4 cellular contexts compared by ENCODE assay signal in the genomic region with DNA sequence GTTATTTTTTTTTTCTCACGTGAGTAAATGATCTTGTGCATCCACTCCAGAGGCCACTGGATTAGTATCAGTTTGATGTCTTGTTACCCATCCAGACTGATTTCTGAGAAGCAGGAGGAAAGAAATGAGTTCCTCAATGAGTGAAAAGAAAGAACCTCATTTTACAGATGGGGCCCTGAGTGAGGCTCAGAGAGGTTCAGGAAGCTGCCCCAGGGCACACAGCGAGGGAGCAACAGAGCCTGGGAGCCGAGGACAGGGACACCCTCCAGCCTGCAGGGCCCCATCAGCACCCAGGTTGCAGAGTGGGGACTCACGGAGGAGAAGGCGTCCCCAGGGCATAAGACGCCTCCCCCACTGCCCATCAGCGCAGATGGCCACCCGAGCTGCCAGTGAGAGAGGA.
TF ChIP-seq lines count a peak whose summit lies in the region.

No MANE protein-coding gene starts in this region.

TF ChIP-seq in SK-N-SH, 30 proteins besides CTCF, POLR2A, EP300 and RAD21 (continues in another document):
- TF ChIP-seq MAX (IDR thresholded peaks at IDR 0.05; ENCODE audit: low read depth) (no peak), FOXJ3 (CRISPR knock-in tag; IDR thresholded peaks at IDR 0.05) (no peak), GATA2 (CRISPR knock-in tag; IDR thresholded peaks at IDR 0.05) (no peak), ELF1 (IDR thresholded peaks at IDR 0.05) (no peak), FOXM1 (IDR thresholded peaks at IDR 0.05; ENCODE audit: low read depth) (no peak), REST (IDR thresholded peaks at IDR 0.05; ENCODE audit: low read depth, low read length) (no peak), YY1 (IDR thresholded peaks at IDR 0.05; ENCODE audit: low read depth) (no peak)
- TF ChIP-seq, protein P1, sequence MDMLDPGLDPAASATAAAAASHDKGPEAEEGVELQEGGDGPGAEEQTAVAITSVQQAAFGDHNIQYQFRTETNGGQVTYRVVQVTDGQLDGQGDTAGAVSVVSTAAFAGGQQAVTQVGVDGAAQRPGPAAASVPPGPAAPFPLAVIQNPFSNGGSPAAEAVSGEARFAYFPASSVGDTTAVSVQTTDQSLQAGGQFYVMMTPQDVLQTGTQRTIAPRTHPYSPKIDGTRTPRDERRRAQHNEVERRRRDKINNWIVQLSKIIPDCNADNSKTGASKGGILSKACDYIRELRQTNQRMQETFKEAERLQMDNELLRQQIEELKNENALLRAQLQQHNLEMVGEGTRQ (IDR thresholded peaks at IDR 0.05; ENCODE audit: borderline replicate concordance, low read depth, low read length): no peak

TF ChIP-seq in SK-N-SH treated with all-trans-retinoic acid at 6 μM for 48 hours, 23 proteins besides CTCF, POLR2A, EP300 and RAD21:
- TF ChIP-seq ESRRG (CRISPR knock-in tag; IDR thresholded peaks at IDR 0.05) (no peak), ZNF565 (CRISPR knock-in tag; conservative IDR thresholded peaks at IDR 0.05; ENCODE audit: low read depth) (no peak), ZC3H10 (CRISPR knock-in tag; IDR thresholded peaks at IDR 0.05) (no peak), ZFP3 (CRISPR knock-in tag; IDR thresholded peaks at IDR 0.05) (no peak), TCF4 (CRISPR knock-in tag; IDR thresholded peaks at IDR 0.05; ENCODE audit: borderline replicate concordance) (no peak), CSDC2 (CRISPR knock-in tag; IDR thresholded peaks at IDR 0.05) (no peak), TOX (CRISPR knock-in tag; IDR thresholded peaks at IDR 0.05; ENCODE audit: borderline replicate concordance) (no peak), ARNTL (CRISPR knock-in tag; IDR thresholded peaks at IDR 0.05; ENCODE audit: borderline replicate concordance, low read depth) (no peak), SNAI2 (CRISPR knock-in tag; IDR thresholded peaks at IDR 0.05) (no peak), BACH2 (CRISPR knock-in tag; IDR thresholded peaks at IDR 0.05; ENCODE audit: borderline replicate concordance) (no peak), PPARA (CRISPR knock-in tag; IDR thresholded peaks at IDR 0.05; ENCODE audit: borderline replicate concordance) (no peak)
- TF ChIP-seq, protein P2, sequence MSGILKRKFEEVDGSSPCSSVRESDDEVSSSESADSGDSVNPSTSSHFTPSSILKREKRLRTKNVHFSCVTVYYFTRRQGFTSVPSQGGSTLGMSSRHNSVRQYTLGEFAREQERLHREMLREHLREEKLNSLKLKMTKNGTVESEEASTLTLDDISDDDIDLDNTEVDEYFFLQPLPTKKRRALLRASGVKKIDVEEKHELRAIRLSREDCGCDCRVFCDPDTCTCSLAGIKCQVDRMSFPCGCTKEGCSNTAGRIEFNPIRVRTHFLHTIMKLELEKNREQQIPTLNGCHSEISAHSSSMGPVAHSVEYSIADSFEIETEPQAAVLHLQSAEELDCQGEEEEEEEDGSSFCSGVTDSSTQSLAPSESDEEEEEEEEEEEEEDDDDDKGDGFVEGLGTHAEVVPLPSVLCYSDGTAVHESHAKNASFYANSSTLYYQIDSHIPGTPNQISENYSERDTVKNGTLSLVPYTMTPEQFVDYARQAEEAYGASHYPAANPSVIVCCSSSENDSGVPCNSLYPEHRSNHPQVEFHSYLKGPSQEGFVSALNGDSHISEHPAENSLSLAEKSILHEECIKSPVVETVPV (CRISPR knock-in tag; IDR thresholded peaks at IDR 0.05): no peak

TF ChIP-seq in A549, 52 proteins besides CTCF, POLR2A, EP300 and RAD21:
- TF ChIP-seq ZSCAN20 (CRISPR knock-in tag; IDR thresholded peaks at IDR 0.05) (no peak), MYC (IDR thresholded peaks at IDR 0.05; ENCODE audit: borderline replicate concordance, low read length) (no peak), HDAC2 (IDR thresholded peaks at IDR 0.05) (no peak), ZFP36 (IDR thresholded peaks at IDR 0.05; ENCODE audit: borderline replicate concordance, partially characterized antibody) (peak; percentile 67)
- TF ChIP-seq, protein P3, sequence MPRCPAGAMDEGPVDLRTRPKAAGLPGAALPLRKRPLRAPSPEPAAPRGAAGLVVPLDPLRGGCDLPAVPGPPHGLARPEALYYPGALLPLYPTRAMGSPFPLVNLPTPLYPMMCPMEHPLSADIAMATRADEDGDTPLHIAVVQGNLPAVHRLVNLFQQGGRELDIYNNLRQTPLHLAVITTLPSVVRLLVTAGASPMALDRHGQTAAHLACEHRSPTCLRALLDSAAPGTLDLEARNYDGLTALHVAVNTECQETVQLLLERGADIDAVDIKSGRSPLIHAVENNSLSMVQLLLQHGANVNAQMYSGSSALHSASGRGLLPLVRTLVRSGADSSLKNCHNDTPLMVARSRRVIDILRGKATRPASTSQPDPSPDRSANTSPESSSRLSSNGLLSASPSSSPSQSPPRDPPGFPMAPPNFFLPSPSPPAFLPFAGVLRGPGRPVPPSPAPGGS (IDR thresholded peaks at IDR 0.05): no peak

TF ChIP-seq in K562, 482 proteins besides CTCF, POLR2A, EP300 and RAD21 (continues in another document):
- TF ChIP-seq ADNP (tag; IDR thresholded peaks at IDR 0.05) (peak; percentile 19; the same call in 1 of the 2 replicates), KLF13 (tag; IDR thresholded peaks at IDR 0.05; ENCODE audit: borderline replicate concordance, low read depth) (no peak), ZFP36 (IDR thresholded peaks at IDR 0.05; ENCODE audit: low read depth, low read length, partially characterized antibody) (peak; percentile 85), TBL1XR1 (IDR thresholded peaks at IDR 0.05; ENCODE audit: low read length in 2 of 2) (no peak), MCM7 (IDR thresholded peaks at IDR 0.05) (no peak), BCOR (IDR thresholded peaks at IDR 0.05) (peak; percentile 78), UBTF (IDR thresholded peaks at IDR 0.05; ENCODE audit: borderline replicate concordance in 1 of 2, low read depth in 2 of 2, low read length in 2 of 2) (no peak), CBX1 (IDR thresholded peaks at IDR 0.05; ENCODE audit: low read depth) (peak; percentile 53; the same call in 1 of the 2 replicates), ETS2 (tag; IDR thresholded peaks at IDR 0.05; ENCODE audit: borderline replicate concordance, poor library complexity, severe bottlenecking) (no peak), MTA1 (IDR thresholded peaks at IDR 0.05; ENCODE audit: borderline replicate concordance) (no peak), CREBBP (IDR thresholded peaks at IDR 0.05; ENCODE audit: low read depth, low read length) (no peak), ETV6 (IDR thresholded peaks at IDR 0.05; ENCODE audit: borderline replicate concordance in 1 of 2, low read depth in 2 of 2, low read length in 1 of 2) (no peak), ETV6 (CRISPR knock-in tag; IDR thresholded peaks at IDR 0.05; ENCODE audit: borderline replicate concordance) (no peak), ZBTB34 (CRISPR knock-in tag; IDR thresholded peaks at IDR 0.05) (no peak), SMARCA4 (IDR thresholded peaks at IDR 0.05) (no peak), HDAC3 (IDR thresholded peaks at IDR 0.05; ENCODE audit: borderline replicate concordance, partially characterized antibody) (no peak)
- TF ChIP-seq, protein P4, sequence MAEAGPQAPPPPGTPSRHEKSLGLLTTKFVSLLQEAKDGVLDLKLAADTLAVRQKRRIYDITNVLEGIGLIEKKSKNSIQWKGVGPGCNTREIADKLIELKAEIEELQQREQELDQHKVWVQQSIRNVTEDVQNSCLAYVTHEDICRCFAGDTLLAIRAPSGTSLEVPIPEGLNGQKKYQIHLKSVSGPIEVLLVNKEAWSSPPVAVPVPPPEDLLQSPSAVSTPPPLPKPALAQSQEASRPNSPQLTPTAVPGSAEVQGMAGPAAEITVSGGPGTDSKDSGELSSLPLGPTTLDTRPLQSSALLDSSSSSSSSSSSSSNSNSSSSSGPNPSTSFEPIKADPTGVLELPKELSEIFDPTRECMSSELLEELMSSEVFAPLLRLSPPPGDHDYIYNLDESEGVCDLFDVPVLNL (CRISPR knock-in tag; IDR thresholded peaks at IDR 0.05; ENCODE audit: low read depth): no peak
- TF ChIP-seq, protein P5, sequence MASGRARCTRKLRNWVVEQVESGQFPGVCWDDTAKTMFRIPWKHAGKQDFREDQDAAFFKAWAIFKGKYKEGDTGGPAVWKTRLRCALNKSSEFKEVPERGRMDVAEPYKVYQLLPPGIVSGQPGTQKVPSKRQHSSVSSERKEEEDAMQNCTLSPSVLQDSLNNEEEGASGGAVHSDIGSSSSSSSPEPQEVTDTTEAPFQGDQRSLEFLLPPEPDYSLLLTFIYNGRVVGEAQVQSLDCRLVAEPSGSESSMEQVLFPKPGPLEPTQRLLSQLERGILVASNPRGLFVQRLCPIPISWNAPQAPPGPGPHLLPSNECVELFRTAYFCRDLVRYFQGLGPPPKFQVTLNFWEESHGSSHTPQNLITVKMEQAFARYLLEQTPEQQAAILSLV (tag; IDR thresholded peaks at IDR 0.05): no peak
- TF ChIP-seq, protein P6, sequence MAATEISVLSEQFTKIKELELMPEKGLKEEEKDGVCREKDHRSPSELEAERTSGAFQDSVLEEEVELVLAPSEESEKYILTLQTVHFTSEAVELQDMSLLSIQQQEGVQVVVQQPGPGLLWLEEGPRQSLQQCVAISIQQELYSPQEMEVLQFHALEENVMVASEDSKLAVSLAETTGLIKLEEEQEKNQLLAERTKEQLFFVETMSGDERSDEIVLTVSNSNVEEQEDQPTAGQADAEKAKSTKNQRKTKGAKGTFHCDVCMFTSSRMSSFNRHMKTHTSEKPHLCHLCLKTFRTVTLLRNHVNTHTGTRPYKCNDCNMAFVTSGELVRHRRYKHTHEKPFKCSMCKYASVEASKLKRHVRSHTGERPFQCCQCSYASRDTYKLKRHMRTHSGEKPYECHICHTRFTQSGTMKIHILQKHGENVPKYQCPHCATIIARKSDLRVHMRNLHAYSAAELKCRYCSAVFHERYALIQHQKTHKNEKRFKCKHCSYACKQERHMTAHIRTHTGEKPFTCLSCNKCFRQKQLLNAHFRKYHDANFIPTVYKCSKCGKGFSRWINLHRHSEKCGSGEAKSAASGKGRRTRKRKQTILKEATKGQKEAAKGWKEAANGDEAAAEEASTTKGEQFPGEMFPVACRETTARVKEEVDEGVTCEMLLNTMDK (IDR thresholded peaks at IDR 0.05; ENCODE audit: borderline replicate concordance, insufficient read depth, low read depth, low read length, poor library complexity, severe bottlenecking): no peak
- TF ChIP-seq, protein P7, sequence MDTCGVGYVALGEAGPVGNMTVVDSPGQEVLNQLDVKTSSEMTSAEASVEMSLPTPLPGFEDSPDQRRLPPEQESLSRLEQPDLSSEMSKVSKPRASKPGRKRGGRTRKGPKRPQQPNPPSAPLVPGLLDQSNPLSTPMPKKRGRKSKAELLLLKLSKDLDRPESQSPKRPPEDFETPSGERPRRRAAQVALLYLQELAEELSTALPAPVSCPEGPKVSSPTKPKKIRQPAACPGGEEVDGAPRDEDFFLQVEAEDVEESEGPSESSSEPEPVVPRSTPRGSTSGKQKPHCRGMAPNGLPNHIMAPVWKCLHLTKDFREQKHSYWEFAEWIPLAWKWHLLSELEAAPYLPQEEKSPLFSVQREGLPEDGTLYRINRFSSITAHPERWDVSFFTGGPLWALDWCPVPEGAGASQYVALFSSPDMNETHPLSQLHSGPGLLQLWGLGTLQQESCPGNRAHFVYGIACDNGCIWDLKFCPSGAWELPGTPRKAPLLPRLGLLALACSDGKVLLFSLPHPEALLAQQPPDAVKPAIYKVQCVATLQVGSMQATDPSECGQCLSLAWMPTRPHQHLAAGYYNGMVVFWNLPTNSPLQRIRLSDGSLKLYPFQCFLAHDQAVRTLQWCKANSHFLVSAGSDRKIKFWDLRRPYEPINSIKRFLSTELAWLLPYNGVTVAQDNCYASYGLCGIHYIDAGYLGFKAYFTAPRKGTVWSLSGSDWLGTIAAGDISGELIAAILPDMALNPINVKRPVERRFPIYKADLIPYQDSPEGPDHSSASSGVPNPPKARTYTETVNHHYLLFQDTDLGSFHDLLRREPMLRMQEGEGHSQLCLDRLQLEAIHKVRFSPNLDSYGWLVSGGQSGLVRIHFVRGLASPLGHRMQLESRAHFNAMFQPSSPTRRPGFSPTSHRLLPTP (IDR thresholded peaks at IDR 0.05; ENCODE audit: borderline replicate concordance, extremely low read depth, insufficient read length): no peak
- TF ChIP-seq, protein P8, sequence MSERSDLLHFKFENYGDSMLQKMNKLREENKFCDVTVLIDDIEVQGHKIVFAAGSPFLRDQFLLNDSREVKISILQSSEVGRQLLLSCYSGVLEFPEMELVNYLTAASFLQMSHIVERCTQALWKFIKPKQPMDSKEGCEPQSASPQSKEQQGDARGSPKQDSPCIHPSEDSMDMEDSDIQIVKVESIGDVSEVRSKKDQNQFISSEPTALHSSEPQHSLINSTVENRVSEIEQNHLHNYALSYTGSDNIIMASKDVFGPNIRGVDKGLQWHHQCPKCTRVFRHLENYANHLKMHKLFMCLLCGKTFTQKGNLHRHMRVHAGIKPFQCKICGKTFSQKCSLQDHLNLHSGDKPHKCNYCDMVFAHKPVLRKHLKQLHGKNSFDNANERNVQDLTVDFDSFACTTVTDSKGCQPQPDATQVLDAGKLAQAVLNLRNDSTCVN (CRISPR knock-in tag; IDR thresholded peaks at IDR 0.05): no peak
